9 cellular contexts compared by ENCODE assay signal in genomic region chr9:104177003-104177611, GRCh38.
DNase-seq lines count a peak whose midpoint lies in the region; ATAC-seq, FAIRE-seq and TF ChIP-seq lines count a peak whose summit lies in the region.
"Had no signal": no experiment of that assay in that cellular context is flagged by ENCODE, and none has a peak within 500 bp of the region (broad histone marks: within the 10 kb centered on the region; RNA-seq: fewer than 3 reads in every experiment).

No MANE protein-coding gene starts in this region.

- H3K27ac ChIP-seq in A549 (no peak overlapping the region), gastrocnemius medialis (no peak overlapping the region), vagina (no peak overlapping the region)

- ATAC-seq in A549 = peak; percentile 47 to 69; a peak in 3 of 6 replicates
- peak; percentile 61 for ATAC-seq in GM19395 (IDR thresholded peaks at IDR 0.05; ENCODE audit: unreplicated experiment)
- no peak for ATAC-seq in gastrocnemius medialis
- ATAC-seq in HG02571 (IDR thresholded peaks at IDR 0.05; ENCODE audit: unreplicated experiment) = no peak

- no peak for FAIRE-seq in A549 (lab: Jason Lieb, UNC)

- H3K27me3 ChIP-seq in gastrocnemius medialis (no peaks in the 10 kb centered on the region), vagina (no peaks in the 10 kb centered on the region)

- no peak overlapping the region for H3K27ac Mint-ChIP-seq in endothelial cell (ENCODE audit: unreplicated experiment)
- H3K27ac Mint-ChIP-seq: activated naive CD4-positive, alpha-beta T cell treated with anti-CD3 and anti-CD28 coated beads, Interleukin-2, amount 50 U/mL, for 24 hours had no signal

- in situ Hi-C loops in gastrocnemius medialis (cut with MboI; ENCODE audit: low sequenced_read_pairs in 4 of 4) = no loop called here

- no peaks in the 10 kb centered on the region for H3K36me3 Mint-ChIP-seq in endothelial cell (ENCODE audit: low read depth, unreplicated experiment)
- H3K36me3 Mint-ChIP-seq: activated naive CD4-positive, alpha-beta T cell treated with anti-CD3 and anti-CD28 coated beads, Interleukin-2, amount 50 U/mL, for 24 hours had no signal

- no peaks in the 10 kb centered on the region for H3K4me1 Mint-ChIP-seq in endothelial cell (ENCODE audit: unreplicated experiment)
- H3K4me1 Mint-ChIP-seq: activated naive CD4-positive, alpha-beta T cell treated with anti-CD3 and anti-CD28 coated beads, Interleukin-2, amount 50 U/mL, for 24 hours had no signal

- 28% methylated on average over 3 of the region's 3 CpGs for WGBS in A549 (ENCODE audit: missing lambda C conversion rate)

- intact Hi-C loops in gastrocnemius medialis (cut with DNase I; ENCODE audit: low total_unique reads) = no loop called here
- intact Hi-C loops in vagina (cut with DNase I) = no loop called here

- CTCF ChIA-PET in A549 (lab: Yijun Ruan, JAX) = interaction anchor here (0.6 to 3.4 kb wide), 10 partner anchors 12 to 565 kb away, joined by 3 to 36 read pairs (median 4); no protein-coding TSS in a partner anchor

- TF ChIP-seq POLR2A in A549 (IDR thresholded peaks at IDR 0.05; ENCODE audit: low read length) = no peak
- TF ChIP-seq POLR2A in gastrocnemius medialis (IDR thresholded peaks at IDR 0.05) = no peak
- no peak for TF ChIP-seq POLR2A in vagina (IDR thresholded peaks at IDR 0.05)

- no peaks in the 10 kb centered on the region for H3K9me3 Mint-ChIP-seq in endothelial cell (ENCODE audit: unreplicated experiment)
- H3K9me3 Mint-ChIP-seq: activated naive CD4-positive, alpha-beta T cell treated with anti-CD3 and anti-CD28 coated beads, Interleukin-2, amount 50 U/mL, for 24 hours had no signal

- H3K4me2 ChIP-seq in A549 = no peak overlapping the region

- no peaks in the 10 kb centered on the region for H3K9me3 ChIP-seq in A549
- H3K9me3 ChIP-seq in gastrocnemius medialis = no peaks in the 10 kb centered on the region
- H3K9me3 ChIP-seq in vagina = no peaks in the 10 kb centered on the region

- no peak overlapping the region for H3K4me3 Mint-ChIP-seq in endothelial cell (ENCODE audit: unreplicated experiment)
- H3K4me3 Mint-ChIP-seq: activated naive CD4-positive, alpha-beta T cell treated with anti-CD3 and anti-CD28 coated beads, Interleukin-2, amount 50 U/mL, for 24 hours had no signal

- peak; percentile 63 for TF ChIP-seq CTCF in A549 (IDR thresholded peaks at IDR 0.05)
- peak; percentile 50 for TF ChIP-seq CTCF in endothelial cell (IDR thresholded peaks at IDR 0.05; ENCODE audit: unreplicated experiment)
- TF ChIP-seq CTCF in gastrocnemius medialis (IDR thresholded peaks at IDR 0.05 in 4 of 5, conservative IDR thresholded peaks at IDR 0.05 in 1 of 5) = peak in 1 of 5 experiments; percentile 26
- TF ChIP-seq CTCF in vagina (IDR thresholded peaks at IDR 0.05) = no peak

- no peak overlapping the region for H3K4me3 ChIP-seq in A549
- H3K4me3 ChIP-seq in gastrocnemius medialis = no peak overlapping the region
- H3K4me3 ChIP-seq in vagina = no peak overlapping the region

- POLR2A ChIA-PET in A549 (lab: Yijun Ruan, JAX) = no interaction called here

- no peaks in the 10 kb centered on the region for H3K36me3 ChIP-seq in gastrocnemius medialis
- H3K36me3 ChIP-seq in vagina = no peaks in the 10 kb centered on the region

- DNase-seq in A549 (ENCODE audit: low read depth in 1 of 2, low spot score in 1 of 2) (peak in 1 of 2 experiments; percentile 21), NCI-H1694 (lab: John Stamatoyannopoulos, UW) (peak; percentile 14), endothelial cell (ENCODE audit: low spot score) (no peak), gastrocnemius medialis (no peak), vagina (ENCODE audit: extremely low spot score in 2 of 2) (no peak)
- DNase-seq in stimulated activated naive CD4-positive, alpha-beta T cell treated with Interleukin-2 at 50 U/mL for 16 hours (lab: John Stamatoyannopoulos, UW) = no peak

- no peak for TF ChIP-seq EP300 in A549 (IDR thresholded peaks at IDR 0.05)

- H3K27me3 Mint-ChIP-seq in endothelial cell (ENCODE audit: unreplicated experiment) = no peaks in the 10 kb centered on the region
- H3K27me3 Mint-ChIP-seq: activated naive CD4-positive, alpha-beta T cell treated with anti-CD3 and anti-CD28 coated beads, Interleukin-2, amount 50 U/mL, for 24 hours had no signal

- H3K4me1 ChIP-seq in A549 (no peaks in the 10 kb centered on the region), gastrocnemius medialis (no peaks in the 10 kb centered on the region), vagina (no peaks in the 10 kb centered on the region)

- TF ChIP-seq RAD21 in A549 (conservative IDR thresholded peaks at IDR 0.05 in 1 of 2, IDR thresholded peaks at IDR 0.05 in 1 of 2) = peak; percentile 73 to 75

TF ChIP-seq in A549, 52 proteins besides CTCF, POLR2A, EP300 and RAD21:
- no peak for TF ChIP-seq ATOH8 (CRISPR knock-in tag; IDR thresholded peaks at IDR 0.05; ENCODE audit: low read depth)
- TF ChIP-seq SMC3 (IDR thresholded peaks at IDR 0.05) = peak; percentile 74
TF ChIP-seq in A549: peak in this region for 1.

Comparison
In these comparisons a context has a peak if more than half of its experiments do, and no peak if none do; other contexts are left out.
1. ATAC-seq: peak in A549 (2 of 2) and GM19395 (single experiment); none in gastrocnemius medialis (0 of 2) and HG02571 (single experiment).
2. CTCF ChIP-seq: peak in A549 (single experiment) and endothelial cell (single experiment); none in vagina (0 of 3).